Comparison of ENCODE assay signal across 8 cellular contexts in genomic region chr2:234422895-234423505, GRCh38.
DNase-seq lines count a peak whose midpoint lies in the region; ATAC-seq and TF ChIP-seq lines count a peak whose summit lies in the region.

No MANE protein-coding gene starts in this region.

- H3K27me3 Mint-ChIP-seq in activated T-helper 2 cell treated with anti-CD3 and anti-CD28 coated beads, Interferon-gamma antibody, Interleukin-2, Interleukin-4, amounts not matched to agents 10 μg/mL and 5 μg/mL and 100 μg/mL, durations not matched to agents 14 hours and 24 hours and 36 hours (ENCODE audit: low read depth) = no peaks in the 10 kb centered on the region
- H3K27me3 Mint-ChIP-seq in mesothelial cell of epicardium (ENCODE audit: low read depth) = no peaks in the 10 kb centered on the region
- no peaks in the 10 kb centered on the region for H3K27me3 Mint-ChIP-seq in type B pancreatic cell

- peaks cover 73% of the 10 kb centered on the region for H3K4me1 Mint-ChIP-seq in activated T-helper 2 cell treated with anti-CD3 and anti-CD28 coated beads, Interferon-gamma antibody, Interleukin-2, Interleukin-4, amounts not matched to agents 10 μg/mL and 5 μg/mL and 100 μg/mL, durations not matched to agents 14 hours and 24 hours and 36 hours (ENCODE audit: low read depth)
- H3K4me1 Mint-ChIP-seq in mesothelial cell of epicardium (peaks cover 56% of the 10 kb centered on the region), type B pancreatic cell (ENCODE audit: unreplicated experiment) (peaks cover 39% of the 10 kb centered on the region)

- peaks cover 8% of the 10 kb centered on the region for H3K9me3 Mint-ChIP-seq in activated T-helper 2 cell treated with anti-CD3 and anti-CD28 coated beads, Interferon-gamma antibody, Interleukin-2, Interleukin-4, amounts not matched to agents 10 μg/mL and 5 μg/mL and 100 μg/mL, durations not matched to agents 14 hours and 24 hours and 36 hours
- peaks cover 8% of the 10 kb centered on the region for H3K9me3 Mint-ChIP-seq in mesothelial cell of epicardium
- H3K9me3 Mint-ChIP-seq in type B pancreatic cell = peaks cover 12% of the 10 kb centered on the region

- no peak for ATAC-seq in HG02642 (IDR thresholded peaks at IDR 0.05; ENCODE audit: poor library complexity, unreplicated experiment)

- TF ChIP-seq CTCF in mesothelial cell of epicardium (IDR thresholded peaks at IDR 0.05; ENCODE audit: unreplicated experiment) (no peak), type B pancreatic cell (conservative IDR thresholded peaks at IDR 0.05) (no peak)

- intact Hi-C loops in activated T-helper 2 cell treated with anti-CD3 and anti-CD28 coated beads, Interferon-gamma antibody, Interleukin-2, Interleukin-4, amounts not matched to agents 10 μg/mL and 5 μg/mL and 100 μg/mL, durations not matched to agents 14 hours and 24 hours and 36 hours (cut with micrococcal nuclease) = loop anchor here (1.0 to 2.0 kb wide), 3 partner anchors 22 to 54 kb away; no protein-coding TSS in a partner anchor

- H3K4me3 Mint-ChIP-seq in activated T-helper 2 cell treated with anti-CD3 and anti-CD28 coated beads, Interferon-gamma antibody, Interleukin-2, Interleukin-4, amounts not matched to agents 10 μg/mL and 5 μg/mL and 100 μg/mL, durations not matched to agents 14 hours and 24 hours and 36 hours (ENCODE audit: low read depth) = peak overlapping the region; percentile 50
- H3K4me3 Mint-ChIP-seq in mesothelial cell of epicardium = no peak overlapping the region
- H3K4me3 Mint-ChIP-seq in type B pancreatic cell = peak overlapping the region; percentile 42

- peaks cover 8% of the 10 kb centered on the region for H3K36me3 Mint-ChIP-seq in activated T-helper 2 cell treated with anti-CD3 and anti-CD28 coated beads, Interferon-gamma antibody, Interleukin-2, Interleukin-4, amounts not matched to agents 10 μg/mL and 5 μg/mL and 100 μg/mL, durations not matched to agents 14 hours and 24 hours and 36 hours (ENCODE audit: low read depth)
- H3K36me3 Mint-ChIP-seq in mesothelial cell of epicardium = no peaks in the 10 kb centered on the region
- H3K36me3 Mint-ChIP-seq in type B pancreatic cell = no peaks in the 10 kb centered on the region

- H3K27ac Mint-ChIP-seq in activated T-helper 2 cell treated with anti-CD3 and anti-CD28 coated beads, Interferon-gamma antibody, Interleukin-2, Interleukin-4, amounts not matched to agents 10 μg/mL and 5 μg/mL and 100 μg/mL, durations not matched to agents 14 hours and 24 hours and 36 hours = peak overlapping the region; percentile 90
- peak overlapping the region; percentile 75 for H3K27ac Mint-ChIP-seq in mesothelial cell of epicardium
- H3K27ac Mint-ChIP-seq in type B pancreatic cell = peak overlapping the region; percentile 96

- peak; percentile 47 for DNase-seq in stimulated activated CD4-positive, alpha-beta T cell treated with anti-CD3 and anti-CD28 coated beads, Interleukin-12 subunit alpha, Interleukin-12 subunit beta, amount 100 ng/mL, for 4 hours
- DNase-seq in stimulated activated CD4-positive, alpha-beta T cell treated with anti-CD3 and anti-CD28 coated beads, Interleukin-2, amount 100 ng/mL, for 48 hours = no peak
- peak; percentile 61 for DNase-seq in activated T-helper 2 cell treated with anti-CD3 and anti-CD28 coated beads, Interferon-gamma antibody, Interleukin-2, Interleukin-4, amounts not matched to agents 10 μg/mL and 5 μg/mL and 100 μg/mL, durations not matched to agents 14 hours and 24 hours and 36 hours (ENCODE audit: low spot score)
- no peak for DNase-seq in mesothelial cell of epicardium (ENCODE audit: low spot score in 2 of 2, unreplicated experiment in 2 of 2)
- DNase-seq in type B pancreatic cell (ENCODE audit: extremely low spot score, unreplicated experiment) = no peak
- no peak for DNase-seq in H4 (ENCODE audit: low spot score)
- no peak for DNase-seq in islet precursor cell

Comparison
In these comparisons a context has a peak if more than half of its experiments do, and no peak if none do; other contexts are left out.
1. DNase-seq: peak in stimulated activated CD4-positive, alpha-beta T cell treated with anti-CD3 and anti-CD28 coated beads, Interleukin-12 subunit alpha, Interleukin-12 subunit beta, amount 100 ng/mL, for 4 hours (single experiment) and activated T-helper 2 cell treated with anti-CD3 and anti-CD28 coated beads, Interferon-gamma antibody, Interleukin-2, Interleukin-4, amounts not matched to agents 10 μg/mL and 5 μg/mL and 100 μg/mL, durations not matched to agents 14 hours and 24 hours and 36 hours (single experiment); none in stimulated activated CD4-positive, alpha-beta T cell treated with anti-CD3 and anti-CD28 coated beads, Interleukin-2, amount 100 ng/mL, for 48 hours (0 of 2), mesothelial cell of epicardium (0 of 2), type B pancreatic cell (single experiment), H4 (single experiment) and islet precursor cell (single experiment).
2. Peak in every context shown above with its lines, with median percentiles within 50 percentile points of each other: H3K27ac Mint-ChIP-seq.